23 cellular contexts compared by ENCODE assay signal in genomic region chr16:19108409-19109287, GRCh38. TPM values are rescaled to one million over a fixed set of nuclear protein-coding genes. Genes with fewer than 3 reads are reported as not detected.
DNase-seq lines count a peak whose midpoint lies in the region; ATAC-seq and TF ChIP-seq lines count a peak whose summit lies in the region.
"Had no signal": no experiment of that assay in that cellular context is flagged by ENCODE, and none has a peak within 500 bp of the region (broad histone marks: within the 10 kb centered on the region; RNA-seq: fewer than 3 reads in every experiment).

No MANE protein-coding gene starts in this region.

- H3K9ac ChIP-seq in BLaER1, result no peak overlapping the region
- H3K9ac ChIP-seq: KMS-11, SK-N-SH had no signal

- H3K36me3 ChIP-seq in BLaER1 (no peaks in the 10 kb centered on the region), PC-9 (ENCODE audit: low read depth) (no peaks in the 10 kb centered on the region)
- H3K36me3 ChIP-seq: adrenal gland, heart left ventricle, pancreas, suprapubic skin, uterus had no signal

- peaks cover 32% of the 10 kb centered on the region for H3K79me2 ChIP-seq in PC-9 (ENCODE audit: low read depth)

- H3K27ac ChIP-seq in BLaER1 (no peak overlapping the region), PC-9 (peak overlapping the region; percentile 95)
- H3K27ac ChIP-seq: heart left ventricle, KMS-11, pancreas, suprapubic skin, uterus had no signal

- ATAC-seq in left colon, result peak; percentile 81
- no peak for ATAC-seq in effector memory CD8-positive, alpha-beta T cell (replicated peaks)
- ATAC-seq in GM19023 (IDR thresholded peaks at IDR 0.05; ENCODE audit: unreplicated experiment), result no peak

- no peaks in the 10 kb centered on the region; the same call in 1 of the 2 replicates for H3K27me3 ChIP-seq in BLaER1
- no peaks in the 10 kb centered on the region for H3K27me3 ChIP-seq in PC-9 (ENCODE audit: insufficient read depth, low read depth)
- H3K27me3 ChIP-seq: adrenal gland, heart left ventricle, pancreas, suprapubic skin, uterus had no signal

- no peak overlapping the region for H3K4me3 Mint-ChIP-seq in effector memory CD8-positive, alpha-beta T cell
- H3K4me3 Mint-ChIP-seq: HFFc6; mesothelial cell of epicardium; natural killer cell treated with Interleukin-12 subunit alpha and Interleukin-12 subunit beta and Interleukin-15 and Interleukin-18, amount 100 ng/mL, for 72 hours; T-helper 2 cell treated with Interferon-gamma antibody and Interleukin-4, amounts not matched to agents 5 μg/mL and 100 μg/mL, for 36 hours had no signal

- no peaks in the 10 kb centered on the region for H3K36me3 Mint-ChIP-seq in effector memory CD8-positive, alpha-beta T cell (ENCODE audit: insufficient read depth)
- H3K36me3 Mint-ChIP-seq: mesothelial cell of epicardium; natural killer cell treated with Interleukin-12 subunit alpha and Interleukin-12 subunit beta and Interleukin-15 and Interleukin-18, amount 100 ng/mL, for 72 hours had no signal

- H4K20me1 ChIP-seq in BLaER1, result no peaks in the 10 kb centered on the region
- H4K20me1 ChIP-seq in PC-9 (ENCODE audit: insufficient read depth), result no peaks in the 10 kb centered on the region

- CTCF ChIA-PET in PC-9 (lab: Charles Lee), result interaction anchor here (1.3 kb wide), 2 partner anchors 23 to 28 kb away, joined by 5 to 7 read pairs; no protein-coding TSS in a partner anchor

- H3F3A ChIP-seq in PC-9 (ENCODE audit: insufficient read depth, low read depth), result peaks cover 45% of the 10 kb centered on the region

- POLR2A ChIA-PET in PC-9 (lab: Charles Lee; ENCODE audit: unreplicated experiment), result interaction anchor here (0.6 to 2.3 kb wide), 5 partner anchors 8 to 400 kb away, joined by 3 to 12 read pairs (median 6); no protein-coding TSS in a partner anchor

- peaks cover 38% of the 10 kb centered on the region for H3K4me1 ChIP-seq in BLaER1
- H3K4me1 ChIP-seq in PC-9 (replicated peaks; ENCODE audit: insufficient read depth), result peaks cover 60% of the 10 kb centered on the region
- H3K4me1 ChIP-seq: adrenal gland had no signal

- H2AFZ ChIP-seq in PC-9, result no peak overlapping the region

- peaks cover 0 to 3% of the 10 kb centered on the region in 2 donors for H3K4me1 Mint-ChIP-seq in effector memory CD8-positive, alpha-beta T cell (ENCODE audit: low read depth in 2 of 2)

- H3K9me2 ChIP-seq in PC-9 (ENCODE audit: insufficient read depth), result no peaks in the 10 kb centered on the region
- H3K9me2 ChIP-seq: SK-N-SH had no signal

- BruUV-seq in PC-9 (replicated peaks; lab: Mats Ljungman, UMichigan), result no TSS peak

- intact Hi-C loops in PC-9 (cut with micrococcal nuclease; ENCODE audit: unreplicated experiment), result no loop called here
- intact Hi-C loops in left colon (cut with DNase I, micrococcal nuclease), result no loop called here

- H3K9me3 ChIP-seq in BLaER1 (no peaks in the 10 kb centered on the region), PC-9 (ENCODE audit: insufficient read depth, low read depth) (no peaks in the 10 kb centered on the region)
- H3K9me3 ChIP-seq: adrenal gland, heart left ventricle, pancreas, SK-N-SH, suprapubic skin, uterus had no signal

- H3K4me2 ChIP-seq in BLaER1 (peak overlapping the region; percentile 59), PC-9 (peak overlapping the region; percentile 58)
- H3K4me2 ChIP-seq: KMS-11 had no signal

- H3K9me3 Mint-ChIP-seq in effector memory CD8-positive, alpha-beta T cell, result no peaks in the 10 kb centered on the region
- H3K9me3 Mint-ChIP-seq: HFFc6; mesothelial cell of epicardium; natural killer cell treated with Interleukin-12 subunit alpha and Interleukin-12 subunit beta and Interleukin-15 and Interleukin-18, amount 100 ng/mL, for 72 hours; T-helper 2 cell treated with Interferon-gamma antibody and Interleukin-4, amounts not matched to agents 5 μg/mL and 100 μg/mL, for 36 hours had no signal

- no peak overlapping the region for H3K27ac Mint-ChIP-seq in effector memory CD8-positive, alpha-beta T cell
- H3K27ac Mint-ChIP-seq: mesothelial cell of epicardium; T-helper 2 cell treated with Interferon-gamma antibody and Interleukin-4, amounts not matched to agents 5 μg/mL and 100 μg/mL, for 36 hours had no signal

- TF ChIP-seq CTCF in GM13977 (IDR thresholded peaks at IDR 0.05; ENCODE audit: extremely low read depth, insufficient read depth, missing control alignments) (no peak), PC-9 (conservative IDR thresholded peaks at IDR 0.05) (no peak)

- H3K4me3 ChIP-seq in BLaER1 (no peak overlapping the region), PC-9 (no peak overlapping the region)
- H3K4me3 ChIP-seq: adrenal gland, heart left ventricle, pancreas, suprapubic skin, uterus had no signal

- peaks cover 14 to 35% of the 10 kb centered on the region in 2 donors for H3K27me3 Mint-ChIP-seq in effector memory CD8-positive, alpha-beta T cell

- in situ Hi-C loops in GM13977 (cut with MboI; ENCODE audit: low pct_unique_long_range_greater_than_20kb, low sequenced_read_pairs, unreplicated experiment), result no loop called here

- DNase-seq in GM13977 (ENCODE audit: low spot score), result peak; percentile 45
- DNase-seq in PC-9, result no peak
- no peak for DNase-seq in left colon
- DNase-seq in NK-92 treated with Interleukin-12 subunit alpha and Interleukin-12 subunit beta, amount 100 ng/mL, for 24 hours (lab: John Stamatoyannopoulos, UW), result no peak
- DNase-seq in effector memory CD8-positive, alpha-beta T cell, result no peak
- DNase-seq in LoVo (ENCODE audit: low spot score), result no peak
- DNase-seq: activated CD8-positive, alpha-beta memory T cell treated with anti-CD3 and anti-CD28 coated beads, Interleukin-2, amount 50 U/mL, for 4 hours; activated gamma-delta T cell; cortex of kidney; NCI-H2081; SK-N-SH; uterus had no signal

RNA-seq across cellular contexts. Expression of gene ITPRIPL2, which starts 5.1 kb away (rescaled TPM):
- 117 and 142 TPM in 2 replicates for total RNA-seq in PC-9 (2021)
- 10 to 100 TPM; 40.4 to 42.7 TPM for total RNA-seq in left colon

RNA-seq across cellular contexts. Expression of gene COQ7, which starts 41.2 kb away (rescaled TPM):
- total RNA-seq in PC-9 (2021) (26.9 and 30.7 TPM in 2 replicates), left colon (10 to 100 TPM; 25.9 to 29.6 TPM)

RNA-seq across cellular contexts. Expression of gene SYT17, which starts 59.4 kb away (rescaled TPM):
- total RNA-seq in PC-9 (2021) (36.6 and 45.2 TPM in 2 replicates), left colon (1 to 10 TPM; 8.4 to 9.1 TPM)
- total RNA-seq: HFFc6; natural killer cell treated with Interleukin-12 subunit alpha and Interleukin-12 subunit beta and Interleukin-15 and Interleukin-18, amount 100 ng/mL, for 72 hours had no signal
